In the genomic region with DNA sequence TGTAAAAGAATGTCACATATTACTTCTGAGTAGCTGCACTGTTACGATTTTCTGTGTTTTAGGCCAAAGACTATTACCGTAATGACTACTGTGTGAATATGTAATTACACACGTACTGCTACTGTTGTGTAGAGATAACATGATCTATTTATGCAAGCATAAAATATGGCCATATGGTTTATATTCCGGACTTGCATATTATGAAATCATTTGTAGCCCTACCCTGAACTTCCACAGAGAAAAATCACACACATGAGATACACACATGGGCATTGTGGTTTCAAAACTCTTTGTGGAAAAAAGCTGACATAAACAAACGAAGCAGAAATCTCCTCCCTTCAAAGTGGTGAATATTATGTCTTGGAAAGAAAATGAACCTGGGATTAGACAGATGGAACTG, we compare ENCODE assay signal across 17 cellular contexts.
DNase-seq lines count a peak whose midpoint lies in the region; ATAC-seq and TF ChIP-seq lines count a peak whose summit lies in the region.
"Had no signal": no experiment of that assay in that cellular context is flagged by ENCODE, and none has a peak within 500 bp of the region (broad histone marks: within the 10 kb centered on the region; RNA-seq: fewer than 3 reads in every experiment).

No MANE protein-coding gene starts in this region.

- H2AFZ ChIP-seq in SK-N-SH (ENCODE audit: low read depth) (no peak overlapping the region), osteoblast (ENCODE audit: low read length) (peak overlapping the region; percentile 25), PC-3 (ENCODE audit: low read length) (no peak overlapping the region)

- no peak for TF ChIP-seq EP300 in SK-N-SH (IDR thresholded peaks at IDR 0.05; ENCODE audit: borderline replicate concordance in 1 of 2, low read depth in 1 of 2, low read length in 1 of 2)

- H3F3A ChIP-seq in SK-N-SH (replicated peaks; ENCODE audit: insufficient read depth): no peaks in the 10 kb centered on the region
- no peaks in the 10 kb centered on the region for H3F3A ChIP-seq in PC-3 (ENCODE audit: low read length, unreplicated experiment)

- BruUV-seq in PC-3 (replicated peaks; lab: Mats Ljungman, UMichigan): no TSS peak

- H3K27me3 ChIP-seq in SK-N-SH (ENCODE audit: insufficient read depth) (no peaks in the 10 kb centered on the region), osteoblast (ENCODE audit: insufficient read depth, low read length) (no peaks in the 10 kb centered on the region), PC-3 (ENCODE audit: low read length) (no peaks in the 10 kb centered on the region)

- H3K9ac ChIP-seq in SK-N-SH: no peak overlapping the region
- H3K9ac ChIP-seq in PC-3 (ENCODE audit: low read length): no peak overlapping the region

- no peak overlapping the region for H3K4me3 ChIP-seq in SK-N-SH (ENCODE audit: low read depth in 2 of 2, low read length in 1 of 2)
- no peak overlapping the region for H3K4me3 ChIP-seq in osteoblast (ENCODE audit: insufficient read depth, low read length)
- no peak overlapping the region for H3K4me3 ChIP-seq in PC-3 (ENCODE audit: low read length)
- H3K4me3 ChIP-seq: GM12878 had no signal

- 56% methylated on average over 5 of the region's 5 CpGs for WGBS in SK-N-SH (ENCODE audit: low lambda C conversion rate)

- POLR2A ChIA-PET in SK-N-SH (lab: Yijun Ruan, JAX): no interaction called here
- POLR2A ChIA-PET in PC-3 (lab: Charles Lee; ENCODE audit: unreplicated experiment): no interaction called here

- TF ChIP-seq CTCF in SK-N-SH (IDR thresholded peaks at IDR 0.05) (no peak), osteoblast (IDR thresholded peaks at IDR 0.05; ENCODE audit: extremely low read depth, low read depth, low read length) (no peak), PC-3 (conservative IDR thresholded peaks at IDR 0.05; ENCODE audit: low read depth, low read length) (no peak)

- H3K4me2 ChIP-seq in SK-N-SH (no peak overlapping the region), osteoblast (ENCODE audit: insufficient read depth, low read length) (peak overlapping the region; percentile 35), PC-3 (ENCODE audit: low read length) (no peak overlapping the region)

- CTCF ChIA-PET in SK-N-SH (lab: Yijun Ruan, JAX) (no interaction called here), PC-3 (lab: Charles Lee) (no interaction called here)

- H3K9me3 ChIP-seq in SK-N-SH (no peaks in the 10 kb centered on the region), osteoblast (ENCODE audit: low read depth, low read length) (no peaks in the 10 kb centered on the region), PC-3 (ENCODE audit: low read length) (no peaks in the 10 kb centered on the region)

- peak; percentile 29 for DNase-seq in H4 (ENCODE audit: low spot score)
- peak; percentile 38 for DNase-seq in SK-N-SH
- DNase-seq in fibroblast of gingiva (ENCODE audit: low read depth): peak; percentile 83
- DNase-seq in osteoblast (ENCODE audit: insufficient read length, low spot score, missing footprints): no peak
- no peak for DNase-seq in DMS 273 (lab: John Stamatoyannopoulos, UW; ENCODE audit: unreplicated experiment)
- DNase-seq in PC-3: no peak
- DNase-seq: CD4-positive, alpha-beta T cell; DMS79 treated with DMSO at 0.1 percent for 48 hours; NCI-H1048; NCI-H146; NCI-H226; OCI-M1; RPMI8226; SIG-M5 had no signal

- no peaks in the 10 kb centered on the region for H4K20me1 ChIP-seq in SK-N-SH (ENCODE audit: insufficient read depth)
- H4K20me1 ChIP-seq in osteoblast (ENCODE audit: insufficient read depth, low read length): no peaks in the 10 kb centered on the region
- H4K20me1 ChIP-seq in PC-3 (ENCODE audit: low read length): no peaks in the 10 kb centered on the region

- TF ChIP-seq RAD21 in SK-N-SH (IDR thresholded peaks at IDR 0.05; ENCODE audit: low read length): no peak

- intact Hi-C loops in PC-3 (cut with micrococcal nuclease): no loop called here

- H3K79me2 ChIP-seq in SK-N-SH (ENCODE audit: insufficient read depth) (no peaks in the 10 kb centered on the region), osteoblast (ENCODE audit: insufficient read depth, low read length) (no peaks in the 10 kb centered on the region), PC-3 (ENCODE audit: low read length) (no peaks in the 10 kb centered on the region)

- H3K27ac ChIP-seq in SK-N-SH (ENCODE audit: low read depth in 2 of 2, low read length in 1 of 2): no peak overlapping the region
- no peak overlapping the region for H3K27ac ChIP-seq in osteoblast (ENCODE audit: low read depth, low read length)
- no peak overlapping the region for H3K27ac ChIP-seq in PC-3 (ENCODE audit: low read length)

- no peaks in the 10 kb centered on the region; a peak in 1 of 4 replicates for H3K4me1 ChIP-seq in SK-N-SH (ENCODE audit: control insufficient read depth in 1 of 2, insufficient read depth in 2 of 2, low read depth in 1 of 2, low read length in 1 of 2)
- no peaks in the 10 kb centered on the region for H3K4me1 ChIP-seq in osteoblast (ENCODE audit: insufficient read depth, low read length)
- H3K4me1 ChIP-seq in PC-3 (ENCODE audit: insufficient read depth, low read length): no peaks in the 10 kb centered on the region

- ATAC-seq in PC-3 (no peak), HG03378 (IDR thresholded peaks at IDR 0.05; ENCODE audit: unreplicated experiment) (no peak), HG03039 (IDR thresholded peaks at IDR 0.05; ENCODE audit: unreplicated experiment) (no peak)
- ATAC-seq: GM12878 had no signal

- no peaks in the 10 kb centered on the region for H3K36me3 ChIP-seq in SK-N-SH (replicated peaks in 1 of 2; ENCODE audit: control insufficient read depth in 1 of 2, insufficient read depth in 2 of 2, low read length in 1 of 2)
- no peaks in the 10 kb centered on the region for H3K36me3 ChIP-seq in osteoblast (ENCODE audit: insufficient read depth, low read length)
- H3K36me3 ChIP-seq in PC-3 (ENCODE audit: low read depth, low read length): no peaks in the 10 kb centered on the region

- H3K9me2 ChIP-seq in SK-N-SH (no peaks in the 10 kb centered on the region), PC-3 (replicated peaks; ENCODE audit: low read length) (no peaks in the 10 kb centered on the region)

TF ChIP-seq in SK-N-SH, 30 proteins besides CTCF, POLR2A, EP300 and RAD21:
- peak; percentile 64 for TF ChIP-seq GATA2 (CRISPR knock-in tag; IDR thresholded peaks at IDR 0.05)
- TF ChIP-seq, protein P1, sequence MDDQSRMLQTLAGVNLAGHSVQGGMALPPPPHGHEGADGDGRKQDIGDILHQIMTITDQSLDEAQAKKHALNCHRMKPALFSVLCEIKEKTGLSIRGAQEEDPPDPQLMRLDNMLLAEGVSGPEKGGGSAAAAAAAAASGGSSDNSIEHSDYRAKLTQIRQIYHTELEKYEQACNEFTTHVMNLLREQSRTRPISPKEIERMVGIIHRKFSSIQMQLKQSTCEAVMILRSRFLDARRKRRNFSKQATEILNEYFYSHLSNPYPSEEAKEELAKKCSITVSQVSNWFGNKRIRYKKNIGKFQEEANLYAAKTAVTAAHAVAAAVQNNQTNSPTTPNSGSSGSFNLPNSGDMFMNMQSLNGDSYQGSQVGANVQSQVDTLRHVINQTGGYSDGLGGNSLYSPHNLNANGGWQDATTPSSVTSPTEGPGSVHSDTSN (IDR thresholded peaks at IDR 0.05): no peak

Comparison
In these comparisons a context has a peak if more than half of its experiments do, and no peak if none do; other contexts are left out.
1. DNase-seq: peak in H4 (single experiment), SK-N-SH (single experiment) and fibroblast of gingiva (single experiment); none in osteoblast (single experiment), DMS 273 (single experiment) and PC-3 (single experiment).